Comparison of ENCODE assay signal across 12 cellular contexts in genomic region chr19:11168568-11168967, GRCh38. TPM values are rescaled to one million over a fixed set of nuclear protein-coding genes. Genes with fewer than 3 reads are reported as not detected.
DNase-seq lines count a peak whose midpoint lies in the region; ATAC-seq and TF ChIP-seq lines count a peak whose summit lies in the region.
"Had no signal": no experiment of that assay in that cellular context is flagged by ENCODE, and none has a peak within 500 bp of the region (broad histone marks: within the 10 kb centered on the region; RNA-seq: fewer than 3 reads in every experiment).

No MANE protein-coding gene starts in this region.

- intact Hi-C loops in IMR-90 (cut with micrococcal nuclease), result loop anchor here (2.0 kb wide), 1 partner anchor 30 kb away; no protein-coding TSS in a partner anchor

- H4K8ac ChIP-seq in IMR-90 (ENCODE audit: low read depth in 2 of 2, low read length in 2 of 2), result peak overlapping the region in 1 of 2 experiments; percentile 75; a peak in 2 of 4 replicates

- peak overlapping the region; percentile 12; the same call in 1 of the 2 replicates for H4K5ac ChIP-seq in IMR-90 (ENCODE audit: low read depth, low read length)

- H3K56ac ChIP-seq in IMR-90 (ENCODE audit: extremely low read depth, insufficient read depth, low read length), result no peak overlapping the region

- H3K18ac ChIP-seq in IMR-90 (ENCODE audit: low read depth, low read length), result peak overlapping the region; percentile 33; the same call in 1 of the 2 replicates

- peak overlapping the region; percentile 83 for H3K4ac ChIP-seq in IMR-90 (ENCODE audit: low read depth, low read length)

- H3K9ac ChIP-seq in IMR-90 (ENCODE audit: low read depth, low read length), result 0 out of 2 replicates have a peak overlapping the region, but pooled peaks have one; percentile 4

- H3K36me3 ChIP-seq in IMR-90 (ENCODE audit: control insufficient read depth, insufficient read depth, low read length), result peaks cover 70% of the 10 kb centered on the region

- H4K20me1 ChIP-seq in IMR-90 (ENCODE audit: insufficient read depth, low read length), result no peaks in the 10 kb centered on the region; the same call in 1 of the 2 replicates

- peak overlapping the region; percentile 49 for H3K14ac ChIP-seq in IMR-90 (replicated peaks; ENCODE audit: low read depth, low read length)

- peak overlapping the region; percentile 95 for H2AK5ac ChIP-seq in IMR-90 (ENCODE audit: low read depth, low read length)

- ATAC-seq in IMR-90 (ENCODE audit: low read depth), result peak; percentile 87
- no peak for ATAC-seq in HG02678 (IDR thresholded peaks at IDR 0.05; ENCODE audit: unreplicated experiment)
- ATAC-seq in HG02870 (IDR thresholded peaks at IDR 0.05; ENCODE audit: unreplicated experiment), result no peak
- ATAC-seq: T-cell had no signal

- DNase-seq in AG04449 (ENCODE audit: low read depth, low spot score), result peak; percentile 82
- peak; percentile 97 for DNase-seq in IMR-90
- peak; percentile 86 for DNase-seq in choroid plexus epithelial cell (ENCODE audit: low read depth)
- peak; percentile 93 to 98 for DNase-seq in lung microvascular endothelial cell (ENCODE audit: low read depth in 2 of 2)
- no peak for DNase-seq in GM19240 (ENCODE audit: insufficient read length, low spot score)
- no peak for DNase-seq in cerebellar cortex (ENCODE audit: low spot score)
- DNase-seq: C1 segment of cervical spinal cord, NCI-H2029 treated with DMSO at 0.1 percent for 48 hours, T-cell had no signal

- no TSS peak for BruUV-seq in IMR-90 (replicated peaks; lab: Mats Ljungman, UMichigan)

- H4K91ac ChIP-seq in IMR-90 (ENCODE audit: insufficient read depth, low read depth, low read length), result peak overlapping the region; percentile 81

- TF ChIP-seq CTCF in AG04449 (IDR thresholded peaks at IDR 0.05; ENCODE audit: insufficient read depth, low read length, missing control alignments) (no peak), IMR-90 (conservative IDR thresholded peaks at IDR 0.05; ENCODE audit: low read depth, low read length) (no peak), choroid plexus epithelial cell (conservative IDR thresholded peaks at IDR 0.05; ENCODE audit: low read depth, low read length) (no peak)

- dilution Hi-C loops in IMR-90 (cut with HindIII; ENCODE audit: low sequenced_read_pairs, unreplicated experiment), result no loop called here

- no peak for TF ChIP-seq POLR2A in IMR-90 (IDR thresholded peaks at IDR 0.05; ENCODE audit: low read depth, low read length)

- CTCF ChIA-PET in AG04449 (lab: Yijun Ruan, JAX) (interaction anchor here (0.7 to 1.0 kb wide), 5 partner anchors 9 to 43 kb away, joined by 3 to 4 read pairs (median 3); no protein-coding TSS in a partner anchor), IMR-90 (lab: Yijun Ruan, JAX) (interaction anchor here (0.6 kb wide), 1 partner anchor 43 kb away, joined by 3 read pairs; no protein-coding TSS in a partner anchor)

- peak overlapping the region; percentile 96 for H2BK5ac ChIP-seq in IMR-90 (ENCODE audit: low read depth, low read length, poor library complexity, severe bottlenecking)

- peaks cover 13% of the 10 kb centered on the region for H3K9me1 ChIP-seq in IMR-90 (ENCODE audit: insufficient read depth, low read length)

- WGBS in IMR-90 (ENCODE audit: extremely low coverage in 2 of 2, insufficient read length in 1 of 2), 2 experiments, result 0% methylated on average over 2 of the region's 7 CpGs; no CpG with 5 or more reads in 1 of the 2 experiments

- peaks cover 22 to 66% of the 10 kb centered on the region in 2 experiments for H3K79me1 ChIP-seq in IMR-90 (ENCODE audit: low read depth in 1 of 2, low read length in 2 of 2)

- no peaks in the 10 kb centered on the region for H3K9me3 ChIP-seq in IMR-90 (ENCODE audit: control insufficient read depth, insufficient read depth, low read length)
- H3K9me3 ChIP-seq: prostate gland had no signal

- peaks cover 9% of the 10 kb centered on the region for H3K4me1 ChIP-seq in IMR-90 (ENCODE audit: control insufficient read depth, insufficient read depth, low read length)
- H3K4me1 ChIP-seq: prostate gland had no signal

- in situ Hi-C loops in IMR-90 (cut with MboI; ENCODE audit: low sequenced_read_pairs), result no loop called here

- peak; percentile 36 for TF ChIP-seq RAD21 in IMR-90 (IDR thresholded peaks at IDR 0.05; ENCODE audit: low read length)

- no peaks in the 10 kb centered on the region for H3K27me3 ChIP-seq in IMR-90 (ENCODE audit: control insufficient read depth, insufficient read depth, low read length)

- H3K4me2 ChIP-seq in IMR-90 (ENCODE audit: low read depth, low read length), result no peak overlapping the region

- peak overlapping the region; percentile 41; the same call in 1 of the 2 replicates for H2BK20ac ChIP-seq in IMR-90 (ENCODE audit: low read depth, low read length)

- peak overlapping the region; percentile 33 for H2AFZ ChIP-seq in IMR-90 (replicated peaks; ENCODE audit: low read length, poor library complexity)

- POLR2A ChIA-PET in AG04449 (lab: Yijun Ruan, JAX) (interaction anchor here (0.5 to 2.4 kb wide), 4 partner anchors 21 to 160 kb away, joined by 5 to 11 read pairs (median 7); no protein-coding TSS in a partner anchor), IMR-90 (lab: Charles Lee; ENCODE audit: unreplicated experiment) (interaction anchor here (0.6 kb wide), 1 partner anchor 34 kb away, joined by 3 read pairs; no protein-coding TSS in a partner anchor)

- peak overlapping the region; percentile 12; the same call in 1 of the 3 replicates for H2BK15ac ChIP-seq in IMR-90 (ENCODE audit: low read depth, low read length)

- peak overlapping the region; percentile 74 for H2BK120ac ChIP-seq in IMR-90 (ENCODE audit: low read depth, low read length)

- H2AK9ac ChIP-seq in IMR-90 (replicated peaks; ENCODE audit: low read depth, low read length, poor library complexity), result peak overlapping the region; percentile 91

- H3K4me3 ChIP-seq in AG04449 (ENCODE audit: low read depth, low read length) (no peak overlapping the region), IMR-90 (ENCODE audit: insufficient read depth, low read depth, low read length) (no peak overlapping the region), choroid plexus epithelial cell (ENCODE audit: low read depth, low read length) (no peak overlapping the region)
- H3K4me3 ChIP-seq: prostate gland had no signal

- peak overlapping the region; percentile 37; the same call in 1 of the 2 replicates for H3K23ac ChIP-seq in IMR-90 (ENCODE audit: low read depth, low read length)

- H3K27ac ChIP-seq in IMR-90 (ENCODE audit: insufficient read depth, low read length), result peak overlapping the region; percentile 67
- H3K27ac ChIP-seq: prostate gland had no signal

TF ChIP-seq in IMR-90, 13 proteins besides CTCF, POLR2A, EP300 and RAD21:
- TF ChIP-seq RFX5 (IDR thresholded peaks at IDR 0.05; ENCODE audit: low read depth, low read length) (no peak), MAFK (IDR thresholded peaks at IDR 0.05; ENCODE audit: low read depth, low read length) (peak; percentile 76), NFE2L2 (IDR thresholded peaks at IDR 0.05; ENCODE audit: low read depth, low read length) (peak; percentile 92), RCOR1 (IDR thresholded peaks at IDR 0.05; ENCODE audit: insufficient replicate concordance, low read length) (no peak), BHLHE40 (IDR thresholded peaks at IDR 0.05; ENCODE audit: low read depth, low read length) (peak; percentile 90), FOS (IDR thresholded peaks at IDR 0.05; ENCODE audit: low read depth, low read length) (peak; percentile 88), SMC3 (IDR thresholded peaks at IDR 0.05; ENCODE audit: low read depth, low read length) (peak; percentile 17; the same call in 1 of the 2 replicates), CHD1 (IDR thresholded peaks at IDR 0.05; ENCODE audit: low read depth, low read length) (no peak), MAZ (IDR thresholded peaks at IDR 0.05; ENCODE audit: borderline replicate concordance, low read depth, low read length) (no peak), ELK1 (IDR thresholded peaks at IDR 0.05; ENCODE audit: borderline replicate concordance, low read depth, low read length) (no peak), MXI1 (IDR thresholded peaks at IDR 0.05; ENCODE audit: borderline replicate concordance, low read depth, low read length) (peak; percentile 87), CEBPB (IDR thresholded peaks at IDR 0.05; ENCODE audit: low read depth, low read length) (peak; percentile 49; the same call in 1 of the 2 replicates)
- TF ChIP-seq, protein P1, sequence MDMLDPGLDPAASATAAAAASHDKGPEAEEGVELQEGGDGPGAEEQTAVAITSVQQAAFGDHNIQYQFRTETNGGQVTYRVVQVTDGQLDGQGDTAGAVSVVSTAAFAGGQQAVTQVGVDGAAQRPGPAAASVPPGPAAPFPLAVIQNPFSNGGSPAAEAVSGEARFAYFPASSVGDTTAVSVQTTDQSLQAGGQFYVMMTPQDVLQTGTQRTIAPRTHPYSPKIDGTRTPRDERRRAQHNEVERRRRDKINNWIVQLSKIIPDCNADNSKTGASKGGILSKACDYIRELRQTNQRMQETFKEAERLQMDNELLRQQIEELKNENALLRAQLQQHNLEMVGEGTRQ (IDR thresholded peaks at IDR 0.05; ENCODE audit: low read depth, low read length), result peak; percentile 58

RNA-seq across cellular contexts. Expression of gene SPC24, which starts 13.0 kb away (rescaled TPM):
- total RNA-seq in IMR-90 (2012; rRNA removed) (68.3 and 97.5 TPM in 2 replicates), lung microvascular endothelial cell (14.3 and 35.7 TPM in 2 replicates)
- 11.7 and 12.2 TPM in 2 replicates for polyA plus RNA-seq in IMR-90 (2012; rRNA removed)
- 12.4 and 24.6 TPM in 2 replicates for polyA plus RNA-seq in IMR-90 (2012; cell fraction: cytosol; rRNA removed)
- polyA plus RNA-seq in IMR-90 (2012; cell fraction: nucleus; rRNA removed; ENCODE audit: low replicate concordance), result 10.7 and 11.4 TPM in 2 replicates

RNA-seq across cellular contexts. Expression of gene KANK2, which starts 28.8 kb away (rescaled TPM):
- total RNA-seq in IMR-90 (2012; rRNA removed) (104 and 126 TPM in 2 replicates), lung microvascular endothelial cell (39.0 and 110 TPM in 2 replicates)
- 156 and 176 TPM in 2 replicates for polyA plus RNA-seq in IMR-90 (2012; rRNA removed)
- 95.0 and 131 TPM in 2 replicates for polyA plus RNA-seq in IMR-90 (2012; cell fraction: cytosol; rRNA removed)
- 95.7 and 185 TPM in 2 replicates for polyA plus RNA-seq in IMR-90 (2012; cell fraction: nucleus; rRNA removed; ENCODE audit: low replicate concordance)

Comparison
In these comparisons a context has a peak if more than half of its experiments do, and no peak if none do; other contexts are left out.
1. DNase-seq: peak in AG04449 (single experiment), IMR-90 (single experiment), choroid plexus epithelial cell (single experiment) and lung microvascular endothelial cell (2 of 2); none in GM19240 (single experiment) and cerebellar cortex (single experiment).